In genomic region chr3:184156522-184156955, GRCh38 we compare ENCODE assay signal across 8 cellular contexts. TPM values are rescaled to one million over a fixed set of nuclear protein-coding genes. Genes with fewer than 3 reads are reported as not detected.
DNase-seq lines count a peak whose midpoint lies in the region; ATAC-seq and TF ChIP-seq lines count a peak whose summit lies in the region.

No MANE protein-coding gene starts in this region.

- H3K9me3 ChIP-seq in BE2C (no peaks in the 10 kb centered on the region), HCT116 (ENCODE audit: control insufficient read depth in 1 of 2, insufficient read depth in 1 of 2, low read depth in 1 of 2, low read length in 2 of 2) (no peaks in the 10 kb centered on the region)

- no TSS peak for BruUV-seq in HCT116 (replicated peaks; lab: Mats Ljungman, UMichigan)

- H3K9ac ChIP-seq in HCT116 (ENCODE audit: low read length) = peak overlapping the region; percentile 82

- H3K4me1 ChIP-seq in BE2C (peaks cover 4% of the 10 kb centered on the region; the same call in 1 of the 2 replicates), HCT116 (ENCODE audit: control insufficient read depth in 1 of 2, insufficient read depth in 2 of 2, low read length in 2 of 2) (peaks cover 7 to 21% of the 10 kb centered on the region in 2 experiments; a peak in 3 of 4 replicates)

- H3K27ac Mint-ChIP-seq in WTC11 = peak overlapping the region; percentile 95
- H3K27ac Mint-ChIP-seq in nephron = peak overlapping the region; percentile 94 to 99 (median 98)

- H3K4me1 Mint-ChIP-seq in WTC11 = peaks cover 18% of the 10 kb centered on the region
- H3K4me1 Mint-ChIP-seq in nephron = peaks cover 52% of the 10 kb centered on the region

- RAD21 ChIA-PET in HCT116 (lab: Charles Lee; ENCODE audit: low non-redundant PET in 1 of 2, low total read pairs in 2 of 2, uncharacterized antibody in 2 of 2, unreplicated experiment in 2 of 2) = no interaction called here

- H3K9me3 Mint-ChIP-seq in WTC11 (no peaks in the 10 kb centered on the region), nephron (no peaks in the 10 kb centered on the region)

- no peaks in the 10 kb centered on the region for H3K27me3 Mint-ChIP-seq in WTC11 (ENCODE audit: low read depth)
- H3K27me3 Mint-ChIP-seq in nephron (ENCODE audit: low read depth) = no peaks in the 10 kb centered on the region

- no peaks in the 10 kb centered on the region for H3K9me2 ChIP-seq in HCT116 (ENCODE audit: insufficient read depth)

- peaks cover 53% of the 10 kb centered on the region for H3K79me2 ChIP-seq in HCT116 (ENCODE audit: insufficient read depth, low read length)

- TF ChIP-seq POLR2A in HCT116 (IDR thresholded peaks at IDR 0.05; ENCODE audit: borderline replicate concordance, extremely low read depth, insufficient read depth, insufficient read length) = no peak

- POLR2A ChIA-PET in HCT116 (lab: Charles Lee) (no interaction called here), WTC11 (lab: Charles Lee) (interaction anchor here (1.0 to 1.9 kb wide), 3 partner anchors 9 to 20 kb away, joined by 3 to 11 read pairs (median 3); no protein-coding TSS in a partner anchor)

- DNase-seq in BE2C = peak; percentile 45
- no peak for DNase-seq in HCT116 (ENCODE audit: low read depth, low spot score)
- peak; percentile 58 for DNase-seq in WTC11 (ENCODE audit: low spot score)
- peak in 1 of 2 donors; percentile 79 for DNase-seq in foreskin fibroblast
- DNase-seq in HUDEP-2 (lab: John Stamatoyannopoulos, UW; ENCODE audit: unreplicated experiment in 76 of 76) = no peak

- peak; percentile 21 for ATAC-seq in HCT116
- peak; percentile 29 for ATAC-seq in WTC11
- no peak for ATAC-seq in HG02678 (IDR thresholded peaks at IDR 0.05; ENCODE audit: unreplicated experiment)
- ATAC-seq in GM19467 (IDR thresholded peaks at IDR 0.05; ENCODE audit: unreplicated experiment) = no peak

- peak overlapping the region; percentile 84 for H3K4me2 ChIP-seq in HCT116 (ENCODE audit: low read length)

- CTCF ChIA-PET in HCT116 (lab: Charles Lee) (no interaction called here), WTC11 (lab: Charles Lee) (interaction anchor here (1.2 to 1.8 kb wide), 6 partner anchors 11 to 261 kb away, joined by 3 to 12 read pairs (median 4); partner anchors contain the start of gene EEF1AKMT4)

- H3K27ac ChIP-seq in HCT116 (ENCODE audit: low read depth, low read length) = peak overlapping the region; percentile 89

- H3K36me3 Mint-ChIP-seq in WTC11 (no peaks in the 10 kb centered on the region), nephron (ENCODE audit: low read depth) (peaks cover 11% of the 10 kb centered on the region)

- TF ChIP-seq RAD21 in HCT116 (IDR thresholded peaks at IDR 0.05; ENCODE audit: low read depth) = no peak

- H3K4me3 Mint-ChIP-seq in WTC11 = peak overlapping the region; percentile 95
- H3K4me3 Mint-ChIP-seq in nephron = peak overlapping the region; percentile 94 to 100 (median 99)

- H3K27me3 ChIP-seq in BE2C (no peaks in the 10 kb centered on the region), HCT116 (ENCODE audit: insufficient read depth, low read length) (no peaks in the 10 kb centered on the region)

- H4K20me1 ChIP-seq in HCT116 (ENCODE audit: insufficient read depth) = no peaks in the 10 kb centered on the region

- H3K4me3 ChIP-seq in BE2C (ENCODE audit: low read depth, low read length) (peak overlapping the region; percentile 95), HCT116 (replicated peaks in 1 of 2; ENCODE audit: low read depth in 1 of 2, low read length in 2 of 2) (peak overlapping the region; percentile 82 to 93), foreskin fibroblast (ENCODE audit: low read depth in 1 of 2, low read length in 2 of 2) (peak overlapping the region; percentile 89 to 98)

- intact Hi-C loops in HCT116 (cut with micrococcal nuclease) = no loop called here

- H2AFZ ChIP-seq in HCT116 (ENCODE audit: low read depth, low read length, poor library complexity, severe bottlenecking) = no peak overlapping the region

- no peaks in the 10 kb centered on the region for H3K36me3 ChIP-seq in BE2C
- H3K36me3 ChIP-seq in HCT116 (ENCODE audit: control insufficient read depth in 1 of 2, insufficient read depth in 2 of 2, low read length in 2 of 2) = no peaks in the 10 kb centered on the region

- TF ChIP-seq CTCF in BE2C (IDR thresholded peaks at IDR 0.05; ENCODE audit: low read depth, low read length) (no peak), HCT116 (IDR thresholded peaks at IDR 0.05 in 2 of 3, conservative IDR thresholded peaks at IDR 0.05 in 1 of 3; ENCODE audit: borderline replicate concordance in 1 of 3, insufficient read depth in 1 of 3, low read depth in 2 of 3, low read length in 2 of 3) (no peak), WTC11 (IDR thresholded peaks at IDR 0.05) (no peak), foreskin fibroblast (IDR thresholded peaks at IDR 0.05; ENCODE audit: low read depth, low read length) (no peak), nephron (IDR thresholded peaks at IDR 0.05; ENCODE audit: unreplicated experiment in 3 of 3) (no peak)

TF ChIP-seq in HCT116, 20 proteins besides CTCF, POLR2A, EP300 and RAD21:
- TF ChIP-seq EGR1 (IDR thresholded peaks at IDR 0.05; ENCODE audit: low read depth) (no peak), TCF7L2 (IDR thresholded peaks at IDR 0.05; ENCODE audit: borderline replicate concordance, extremely low read depth, insufficient read depth, insufficient read length) (peak; percentile 71), EZH2phosphoT487 (IDR thresholded peaks at IDR 0.05; ENCODE audit: borderline replicate concordance) (no peak)
- TF ChIP-seq, protein P1, sequence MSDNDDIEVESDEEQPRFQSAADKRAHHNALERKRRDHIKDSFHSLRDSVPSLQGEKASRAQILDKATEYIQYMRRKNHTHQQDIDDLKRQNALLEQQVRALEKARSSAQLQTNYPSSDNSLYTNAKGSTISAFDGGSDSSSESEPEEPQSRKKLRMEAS (IDR thresholded peaks at IDR 0.05) = 0 out of 2 replicates have a peak, but pooled peaks have one; percentile 16

TF ChIP-seq in WTC11, 78 proteins besides CTCF, POLR2A, EP300 and RAD21:
- no peak for TF ChIP-seq ESRRA (CRISPR knock-in tag; IDR thresholded peaks at IDR 0.05; ENCODE audit: borderline replicate concordance)
- TF ChIP-seq, protein P2, sequence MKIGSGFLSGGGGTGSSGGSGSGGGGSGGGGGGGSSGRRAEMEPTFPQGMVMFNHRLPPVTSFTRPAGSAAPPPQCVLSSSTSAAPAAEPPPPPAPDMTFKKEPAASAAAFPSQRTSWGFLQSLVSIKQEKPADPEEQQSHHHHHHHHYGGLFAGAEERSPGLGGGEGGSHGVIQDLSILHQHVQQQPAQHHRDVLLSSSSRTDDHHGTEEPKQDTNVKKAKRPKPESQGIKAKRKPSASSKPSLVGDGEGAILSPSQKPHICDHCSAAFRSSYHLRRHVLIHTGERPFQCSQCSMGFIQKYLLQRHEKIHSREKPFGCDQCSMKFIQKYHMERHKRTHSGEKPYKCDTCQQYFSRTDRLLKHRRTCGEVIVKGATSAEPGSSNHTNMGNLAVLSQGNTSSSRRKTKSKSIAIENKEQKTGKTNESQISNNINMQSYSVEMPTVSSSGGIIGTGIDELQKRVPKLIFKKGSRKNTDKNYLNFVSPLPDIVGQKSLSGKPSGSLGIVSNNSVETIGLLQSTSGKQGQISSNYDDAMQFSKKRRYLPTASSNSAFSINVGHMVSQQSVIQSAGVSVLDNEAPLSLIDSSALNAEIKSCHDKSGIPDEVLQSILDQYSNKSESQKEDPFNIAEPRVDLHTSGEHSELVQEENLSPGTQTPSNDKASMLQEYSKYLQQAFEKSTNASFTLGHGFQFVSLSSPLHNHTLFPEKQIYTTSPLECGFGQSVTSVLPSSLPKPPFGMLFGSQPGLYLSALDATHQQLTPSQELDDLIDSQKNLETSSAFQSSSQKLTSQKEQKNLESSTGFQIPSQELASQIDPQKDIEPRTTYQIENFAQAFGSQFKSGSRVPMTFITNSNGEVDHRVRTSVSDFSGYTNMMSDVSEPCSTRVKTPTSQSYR (CRISPR knock-in tag; IDR thresholded peaks at IDR 0.05) = 0 out of 2 replicates have a peak, but pooled peaks have one; percentile 36

RNA-seq across cellular contexts. Expression of gene DVL3, which starts 1.4 kb away (rescaled TPM):
- 210 TPM for polyA plus RNA-seq in BE2C (2012; ENCODE audit: insufficient read depth, insufficient read length, low read depth)
- total RNA-seq in HCT116 (2021; ENCODE audit: unreplicated experiment) (60.7 TPM), WTC11 (2021) (64.5 to 76.2 TPM (median 66.5 TPM) in 3 replicates)
- 47.4 and 54.3 TPM in 2 replicates for polyA plus RNA-seq in HCT116 (2012)

RNA-seq across cellular contexts. Expression of gene AP2M1, which starts 18.1 kb away (rescaled TPM):
- polyA plus RNA-seq in BE2C (2012; ENCODE audit: insufficient read depth, insufficient read length, low read depth) = 1,058 TPM
- total RNA-seq in HCT116 (2021; ENCODE audit: unreplicated experiment) (353 TPM), WTC11 (2021) (370 to 399 TPM (median 383 TPM) in 3 replicates)
- polyA plus RNA-seq in HCT116 (2012) = 469 and 537 TPM in 2 replicates

RNA-seq across cellular contexts. Expression of gene EIF2B5, which starts 21.4 kb away (rescaled TPM):
- polyA plus RNA-seq in BE2C (2012; ENCODE audit: insufficient read depth, insufficient read length, low read depth) = 88.5 TPM
- total RNA-seq in HCT116 (2021; ENCODE audit: unreplicated experiment) (50.3 TPM), WTC11 (2021) (36.6 to 42.3 TPM (median 38.0 TPM) in 3 replicates)
- 37.1 and 41.4 TPM in 2 replicates for polyA plus RNA-seq in HCT116 (2012)

RNA-seq across cellular contexts. Expression of gene ABCF3, which starts 29.5 kb away (rescaled TPM):
- polyA plus RNA-seq in BE2C (2012; ENCODE audit: insufficient read depth, insufficient read length, low read depth) = 162 TPM
- 74.6 TPM for total RNA-seq in HCT116 (2021; ENCODE audit: unreplicated experiment)
- 59.5 and 63.4 TPM in 2 replicates for polyA plus RNA-seq in HCT116 (2012)
- total RNA-seq in WTC11 (2021) = 49.7 to 63.6 TPM (median 50.0 TPM) in 3 replicates

RNA-seq across cellular contexts. Expression of gene HTR3E, which starts 59.7 kb away (rescaled TPM):
- polyA plus RNA-seq in BE2C (2012; ENCODE audit: insufficient read depth, insufficient read length, low read depth) = not detected
- total RNA-seq in HCT116 (2021; ENCODE audit: unreplicated experiment) (not detected), WTC11 (2021) (not detected in 3 replicates)
- polyA plus RNA-seq in HCT116 (2012) = not detected in 2 replicates

Comparison
In these comparisons a context has a peak if more than half of its experiments do, and no peak if none do; other contexts are left out.
1. DNase-seq: peak in BE2C (single experiment) and WTC11 (single experiment); none in HCT116 (single experiment) and HUDEP-2 (0 of 76).
2. ATAC-seq: peak in HCT116 (single experiment) and WTC11 (single experiment); none in HG02678 (single experiment) and GM19467 (single experiment).
3. Peak in every context shown above with its lines, with median percentiles within 50 percentile points of each other: H3K4me3 ChIP-seq.